In the genomic region with DNA sequence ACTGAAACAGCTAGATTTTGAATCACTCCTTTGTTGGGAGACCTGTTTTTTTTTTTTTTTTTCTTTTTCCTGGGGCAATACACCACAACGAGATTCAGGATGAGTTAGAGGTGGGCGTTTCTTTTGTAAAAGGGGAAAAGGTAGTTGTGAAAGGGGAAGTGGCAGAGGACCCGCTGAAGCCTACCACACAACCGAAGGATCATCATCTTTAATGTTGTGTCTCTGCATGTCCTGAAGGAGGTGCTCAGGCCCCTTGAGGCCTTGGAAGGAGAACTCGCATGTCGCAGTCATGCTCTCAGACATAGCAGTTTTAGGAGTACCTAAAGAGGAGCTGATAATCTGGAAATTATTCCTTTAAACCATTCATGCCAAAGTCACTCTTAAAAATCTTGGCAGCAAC, we compare ENCODE assay signal across 15 cellular contexts.
DNase-seq lines count a peak whose midpoint lies in the region; ATAC-seq and TF ChIP-seq lines count a peak whose summit lies in the region.
"Had no signal": no experiment of that assay in that cellular context is flagged by ENCODE, and none has a peak within 500 bp of the region (broad histone marks: within the 10 kb centered on the region; RNA-seq: fewer than 3 reads in every experiment).

No MANE protein-coding gene starts in this region.

- H3K4ac ChIP-seq in mesendoderm (ENCODE audit: low read depth, low read length), result no peak overlapping the region

- H3K23ac ChIP-seq in mesendoderm (ENCODE audit: low read length), result no peak overlapping the region

- no peak overlapping the region for H4K5ac ChIP-seq in mesendoderm (ENCODE audit: low read length)

- TF ChIP-seq CTCF in GM13976 (IDR thresholded peaks at IDR 0.05; ENCODE audit: borderline replicate concordance, control extremely low read depth, extremely low read depth, insufficient read depth, missing control alignments) (peak; percentile 14), WERI-Rb-1 (IDR thresholded peaks at IDR 0.05; ENCODE audit: low read depth, low read length) (peak; percentile 35; the same call in 1 of the 2 replicates)

- no peaks in the 10 kb centered on the region for H3K79me2 ChIP-seq in mesendoderm (ENCODE audit: control insufficient read depth, insufficient read depth, low read length)

- H3K79me1 ChIP-seq in mesendoderm (ENCODE audit: low read length), result no peaks in the 10 kb centered on the region

- no peak overlapping the region for H2AK5ac ChIP-seq in mesendoderm (ENCODE audit: low read length)

- H3K27me3 ChIP-seq in WERI-Rb-1 (ENCODE audit: insufficient read depth, low read depth, severe bottlenecking) (no peaks in the 10 kb centered on the region), mesendoderm (ENCODE audit: insufficient read depth, low read length, poor library complexity) (no peaks in the 10 kb centered on the region), SJCRH30 (no peaks in the 10 kb centered on the region)

- no peak overlapping the region for H3K18ac ChIP-seq in mesendoderm (ENCODE audit: low read length)

- no peak overlapping the region for H2BK120ac ChIP-seq in mesendoderm (ENCODE audit: low read depth, low read length)

- H3K56ac ChIP-seq in mesendoderm (ENCODE audit: low read length), result no peak overlapping the region

- H2BK5ac ChIP-seq in mesendoderm (ENCODE audit: low read length), result no peak overlapping the region

- H3K27ac ChIP-seq in WERI-Rb-1, result no peak overlapping the region
- H3K27ac ChIP-seq in mesendoderm (ENCODE audit: low read depth, low read length), result no peak overlapping the region
- no peak overlapping the region for H3K27ac ChIP-seq in SJCRH30

- no CpG with 5 or more reads among the region's 6 CpGs for WGBS in mesendoderm (ENCODE audit: extremely low coverage, insufficient coverage, low lambda C conversion rate)

- H3K4me2 ChIP-seq in mesendoderm (ENCODE audit: low read length), result no peak overlapping the region
- H3K4me2 ChIP-seq: SK-N-SH had no signal

- H3K36me3 ChIP-seq in WERI-Rb-1 (no peaks in the 10 kb centered on the region), mesendoderm (ENCODE audit: control insufficient read depth, insufficient read depth, low read length) (no peaks in the 10 kb centered on the region), SJCRH30 (no peaks in the 10 kb centered on the region)

- H3K4me3 ChIP-seq in WERI-Rb-1 (ENCODE audit: low read depth, low read length), result no peak overlapping the region
- no peak overlapping the region for H3K4me3 ChIP-seq in mesendoderm (ENCODE audit: low read length)
- no peak overlapping the region for H3K4me3 ChIP-seq in SJCRH30

- no peak overlapping the region for H4K8ac ChIP-seq in mesendoderm (ENCODE audit: low read depth, low read length)

- no peak for ATAC-seq in GM21825 (IDR thresholded peaks at IDR 0.05; ENCODE audit: unreplicated experiment)
- ATAC-seq: sciatic nerve had no signal

- H2BK15ac ChIP-seq in mesendoderm (replicated peaks; ENCODE audit: low read depth), result no peak overlapping the region

- H3K9ac ChIP-seq in mesendoderm (ENCODE audit: low read length), result no peak overlapping the region
- H3K9ac ChIP-seq: SK-N-SH had no signal

- in situ Hi-C loops in GM13976 (cut with MboI; ENCODE audit: low sequenced_read_pairs, unreplicated experiment), result no loop called here

- DNase-seq in GM13976 (ENCODE audit: low spot score), result no peak
- DNase-seq in Kasumi-1 (lab: John Stamatoyannopoulos, UW), result peak; percentile 39 to 65
- DNase-seq in WERI-Rb-1, result no peak
- DNase-seq in mesendoderm, result peak; percentile 77
- no peak for DNase-seq in SJCRH30
- DNase-seq in nucleus accumbens (lab: John Stamatoyannopoulos, UW), result no peak
- no peak for DNase-seq in NCI-H2196 treated with DMSO at 0.1 percent for 48 hours (lab: John Stamatoyannopoulos, UW; ENCODE audit: unreplicated experiment)
- DNase-seq: activated CD4-positive, alpha-beta T cell treated with anti-CD3 and anti-CD28 coated beads, Interleukin-2, amount 10 ng/mL, durations not matched to agents 24 days and 14 days; COR-L47; erythroblast; NCI-H510A treated with DMSO at 0.1 percent for 48 hours; SK-N-SH; substantia nigra had no signal

- H3K9me3 ChIP-seq in WERI-Rb-1 (ENCODE audit: severe bottlenecking), result no peaks in the 10 kb centered on the region
- no peaks in the 10 kb centered on the region for H3K9me3 ChIP-seq in SJCRH30 (replicated peaks)
- H3K9me3 ChIP-seq: SK-N-SH had no signal

- H3K4me1 ChIP-seq in mesendoderm (ENCODE audit: control insufficient read depth, low read depth, low read length) (no peaks in the 10 kb centered on the region), SJCRH30 (no peaks in the 10 kb centered on the region)

Comparison
In these comparisons a context has a peak if more than half of its experiments do, and no peak if none do; other contexts are left out.
1. DNase-seq: peak in Kasumi-1 (2 of 2) and mesendoderm (single experiment); none in GM13976 (single experiment), WERI-Rb-1 (single experiment), SJCRH30 (0 of 2), nucleus accumbens (0 of 56) and NCI-H2196 treated with DMSO at 0.1 percent for 48 hours (single experiment).